12 cellular contexts compared by ENCODE assay signal in genomic region chr17:63356275-63356905, GRCh38.
DNase-seq lines count a peak whose midpoint lies in the region; TF ChIP-seq lines count a peak whose summit lies in the region.
"Had no signal": no experiment of that assay in that cellular context is flagged by ENCODE, and none has a peak within 500 bp of the region (broad histone marks: within the 10 kb centered on the region; RNA-seq: fewer than 3 reads in every experiment).

No MANE protein-coding gene starts in this region.

- no peaks in the 10 kb centered on the region for H4K20me1 ChIP-seq in SK-N-SH (ENCODE audit: insufficient read depth)

- peak; percentile 79 to 98 for TF ChIP-seq EP300 in SK-N-SH (IDR thresholded peaks at IDR 0.05; ENCODE audit: borderline replicate concordance in 1 of 2, low read depth in 1 of 2, low read length in 1 of 2)

- H3K27me3 ChIP-seq in SK-N-SH (ENCODE audit: insufficient read depth) = no peaks in the 10 kb centered on the region

- CTCF ChIA-PET in SK-N-SH (lab: Yijun Ruan, JAX) = interaction anchor here (0.9 to 1.9 kb wide), 3 partner anchors 9 to 69 kb away, joined by 3 to 8 read pairs (median 3); no protein-coding TSS in a partner anchor

- no peak for TF ChIP-seq CTCF in SK-N-SH (IDR thresholded peaks at IDR 0.05)

- H2AFZ ChIP-seq in SK-N-SH (ENCODE audit: low read depth) = no peak overlapping the region

- POLR2A ChIA-PET in SK-N-SH (lab: Yijun Ruan, JAX) = interaction anchor here (0.9 kb wide), 1 partner anchor 24 kb away, joined by 3 read pairs; no protein-coding TSS in a partner anchor

- peak overlapping the region; percentile 67 for H3K9ac ChIP-seq in SK-N-SH

- WGBS in SK-N-SH (ENCODE audit: low lambda C conversion rate) = 20% methylated on average over 3 of the region's 3 CpGs

- H3K27ac ChIP-seq in SK-N-SH (ENCODE audit: low read depth in 2 of 2, low read length in 1 of 2) = peak overlapping the region; percentile 92 to 97

- H3F3A ChIP-seq in SK-N-SH (replicated peaks; ENCODE audit: insufficient read depth) = peaks cover 55% of the 10 kb centered on the region

- no peaks in the 10 kb centered on the region for H3K9me3 ChIP-seq in SK-N-SH

- DNase-seq in EL (peak; percentile 94), SK-N-SH (no peak), fibroblast of peridontal ligament (ENCODE audit: extremely low read depth) (peak; percentile 98), renal cortical epithelial cell (ENCODE audit: low read depth) (peak; percentile 47), DMS 273 treated with DMSO at 0.1 percent for 48 hours (lab: John Stamatoyannopoulos, UW) (no peak), anterior cingulate cortex (lab: John Stamatoyannopoulos, UW) (no peak), putamen (ENCODE audit: low spot score) (no peak), superior temporal gyrus (ENCODE audit: extremely low spot score) (no peak)
- DNase-seq: activated T-cell treated with anti-CD3 and anti-CD28 coated beads, Interleukin-2, amount 50 U/mL, for 24 hours; DMS79 treated with DMSO at 0.1 percent for 48 hours; NCI-H1105 treated with DMSO at 0.1 percent for 48 hours; SIG-M5 had no signal

- peaks cover 34 to 52% of the 10 kb centered on the region in 2 experiments for H3K4me1 ChIP-seq in SK-N-SH (ENCODE audit: control insufficient read depth in 1 of 2, insufficient read depth in 2 of 2, low read depth in 1 of 2, low read length in 1 of 2)

- peak overlapping the region; percentile 62 for H3K4me2 ChIP-seq in SK-N-SH

- peaks cover 29% of the 10 kb centered on the region for H3K79me2 ChIP-seq in SK-N-SH (ENCODE audit: insufficient read depth)

- no peak overlapping the region for H3K4me3 ChIP-seq in SK-N-SH (ENCODE audit: low read depth in 2 of 2, low read length in 1 of 2)

- TF ChIP-seq RAD21 in SK-N-SH (IDR thresholded peaks at IDR 0.05; ENCODE audit: low read length) = peak; percentile 35; the same call in 1 of the 2 replicates

- H3K9me2 ChIP-seq in SK-N-SH = no peaks in the 10 kb centered on the region

- H3K36me3 ChIP-seq in SK-N-SH (replicated peaks in 1 of 2; ENCODE audit: control insufficient read depth in 1 of 2, insufficient read depth in 2 of 2, low read length in 1 of 2) = peaks cover 37 to 40% of the 10 kb centered on the region in 2 experiments

TF ChIP-seq in SK-N-SH, 30 proteins besides CTCF, POLR2A, EP300 and RAD21 (continues in another document):
- TF ChIP-seq NRF1 (IDR thresholded peaks at IDR 0.05; ENCODE audit: low read depth, low read length) (no peak), EZH2phosphoT487 (IDR thresholded peaks at IDR 0.05; ENCODE audit: borderline replicate concordance, low read depth) (no peak), TAF1 (IDR thresholded peaks at IDR 0.05; ENCODE audit: borderline replicate concordance, low read depth, low read length) (no peak), FOXJ3 (CRISPR knock-in tag; IDR thresholded peaks at IDR 0.05) (no peak), YY1 (IDR thresholded peaks at IDR 0.05; ENCODE audit: low read depth) (no peak), PBX3 (IDR thresholded peaks at IDR 0.05) (peak; percentile 89), RCOR1 (IDR thresholded peaks at IDR 0.05; ENCODE audit: low read length) (peak; percentile 55; the same call in 1 of the 2 replicates), SIN3A (IDR thresholded peaks at IDR 0.05; ENCODE audit: borderline replicate concordance, low read depth, low read length) (peak; percentile 25; the same call in 1 of the 2 replicates), MXI1 (IDR thresholded peaks at IDR 0.05; ENCODE audit: low read depth, low read length) (peak; percentile 30; the same call in 1 of the 2 replicates), IRF3 (IDR thresholded peaks at IDR 0.05; ENCODE audit: low read depth, low read length) (no peak), FOSL2 (IDR thresholded peaks at IDR 0.05; ENCODE audit: borderline replicate concordance, low read depth) (peak; percentile 99), TEAD4 (IDR thresholded peaks at IDR 0.05; ENCODE audit: borderline replicate concordance, insufficient read depth) (peak; percentile 89), USF2 (IDR thresholded peaks at IDR 0.05; ENCODE audit: borderline replicate concordance, low read depth, low read length) (no peak), FOXM1 (IDR thresholded peaks at IDR 0.05; ENCODE audit: low read depth) (peak; percentile 85), SMC3 (IDR thresholded peaks at IDR 0.05; ENCODE audit: low read depth, low read length) (peak; percentile 10; the same call in 1 of the 2 replicates), RFX5 (IDR thresholded peaks at IDR 0.05; ENCODE audit: low read length) (no peak; the same call in 1 of the 2 replicates), NFIC (IDR thresholded peaks at IDR 0.05; ENCODE audit: borderline replicate concordance) (peak; percentile 99), JUND (IDR thresholded peaks at IDR 0.05) (peak; percentile 98), GABPA (IDR thresholded peaks at IDR 0.05; ENCODE audit: low read depth) (no peak), ZBTB33 (IDR thresholded peaks at IDR 0.05; ENCODE audit: borderline replicate concordance, low read depth) (peak; percentile 81), REST (IDR thresholded peaks at IDR 0.05; ENCODE audit: low read depth, low read length) (peak; percentile 63; the same call in 1 of the 2 replicates)

Comparison
In these comparisons a context has a peak if more than half of its experiments do, and no peak if none do; other contexts are left out.
1. DNase-seq: peak in EL (single experiment), fibroblast of peridontal ligament (single experiment) and renal cortical epithelial cell (single experiment); none in SK-N-SH (single experiment), DMS 273 treated with DMSO at 0.1 percent for 48 hours (single experiment), anterior cingulate cortex (0 of 58), putamen (single experiment) and superior temporal gyrus (single experiment).